Comparison of ENCODE assay signal across 2 cellular contexts in genomic region chr2:27594020-27594703, GRCh38.
TF ChIP-seq lines count a peak whose summit lies in the region.

No MANE protein-coding gene starts in this region.

TF ChIP-seq in K562, 482 proteins besides CTCF, POLR2A, EP300 and RAD21:
- TF ChIP-seq ZBTB33 (CRISPR knock-in tag; IDR thresholded peaks at IDR 0.05) (peak; percentile 91), POLR2G (IDR thresholded peaks at IDR 0.05; ENCODE audit: low read depth, low read length) (peak; percentile 41; the same call in 1 of the 2 replicates), RBFOX2 (IDR thresholded peaks at IDR 0.05; ENCODE audit: low read depth, low read length) (peak; percentile 28; the same call in 1 of the 2 replicates)
TF ChIP-seq in K562: peak in this region for 3; not testable (repeated sequence) for 479.

TF ChIP-seq in HepG2, 621 proteins besides CTCF, POLR2A, EP300 and RAD21:
- peak; percentile 25 for TF ChIP-seq AGO2 (optimal IDR thresholded peaks at IDR 0.05; ENCODE audit: low read depth, low read length)
- TF ChIP-seq ZNF280B (CRISPR knock-in tag; IDR thresholded peaks at IDR 0.05; ENCODE audit: borderline replicate concordance) = peak; percentile 52; the same call in 1 of the 2 replicates
- TF ChIP-seq ZNF280D (CRISPR knock-in tag; IDR thresholded peaks at IDR 0.05) = 0 out of 2 replicates have a peak, but pooled peaks have one; percentile 21
